Comparison of ENCODE assay signal across 30 cellular contexts in genomic region chr15:94777037-94777436, GRCh38.
"Had no signal": no experiment of that assay in that cellular context is flagged by ENCODE, and none has a peak within 500 bp of the region (broad histone marks: within the 10 kb centered on the region; RNA-seq: fewer than 3 reads in every experiment).

No MANE protein-coding gene starts in this region.

- DNase-seq: naive thymus-derived CD8-positive, alpha-beta T cell; nephron progenitor cell; occipital lobe; ovary; posterior cingulate gyrus; psoas muscle; right cardiac atrium; right lobe of liver; sigmoid colon; small intestine; stimulated activated CD4-positive, alpha-beta T cell treated with anti-CD3 and anti-CD28 coated beads, Interleukin-15, amount 100 ng/mL, for 24 hours; stimulated activated CD4-positive, alpha-beta T cell treated with anti-CD3 and anti-CD28 coated beads, Interleukin-2, amount 100 ng/mL, for 24 hours; stimulated activated CD4-positive, alpha-beta T cell treated with anti-CD3 and anti-CD28 coated beads, Interleukin-2, amount 100 ng/mL, for 48 hours; stimulated activated CD4-positive, alpha-beta T cell treated with anti-CD3 and anti-CD28 coated beads, Interleukin-4, amount 100 ng/mL, for 24 hours; stimulated activated naive B cell treated with anti-CD40 and anti-IgM and Interleukin-4, amounts not matched to agents 10 μg/mL and 1 μg/mL and 100 μg/mL, for 72 hours; stimulated activated naive CD8-positive, alpha-beta T cell treated with anti-CD3 and anti-CD28 coated beads, Interleukin-15, amount 100 ng/mL, for 72 hours; stimulated activated naive CD8-positive, alpha-beta T cell treated with anti-CD3 and anti-CD28 coated beads, Interleukin-15, Interleukin-2, amounts not matched to agents 100 U/mL and 50 U/mL, for 24 hours; substantia nigra; testis; tibial artery; transverse colon; upper lobe of right lung; uterus had no signal

- H2AFZ ChIP-seq: neural progenitor cell, parathyroid adenoma had no signal

- H3K9me3 ChIP-seq: ovary, psoas muscle, right lobe of liver, sigmoid colon, suprapubic skin, testis, transverse colon, upper lobe of right lung, uterus had no signal

- H3K9me3 Mint-ChIP-seq: neural progenitor cell; stimulated activated effector memory CD8-positive, alpha-beta T cell treated with anti-CD3 and anti-CD28 coated beads, Interleukin-12 subunit alpha, Interleukin-12 subunit beta, amount 100 ng/mL, for 72 hours; type B pancreatic cell had no signal

- ATAC-seq: naive thymus-derived CD8-positive, alpha-beta T cell; natural killer cell treated with Interleukin-12 subunit alpha and Interleukin-12 subunit beta and Interleukin-15 and Interleukin-18, amount 100 ng/mL, for 72 hours; psoas muscle; right cardiac atrium; right lobe of liver; stimulated activated effector memory CD8-positive, alpha-beta T cell treated with anti-CD3 and anti-CD28 coated beads, Interleukin-12 subunit alpha, Interleukin-12 subunit beta, amount 100 ng/mL, for 72 hours; stimulated activated naive B cell treated with anti-CD40 and anti-IgM and Interleukin-4, amounts not matched to agents 10 μg/mL and 1 μg/mL and 100 μg/mL, for 72 hours; stimulated activated naive CD8-positive, alpha-beta T cell treated with anti-CD3 and anti-CD28 coated beads, Interleukin-15, amount 100 ng/mL, for 72 hours; stimulated activated naive CD8-positive, alpha-beta T cell treated with anti-CD3 and anti-CD28 coated beads, Interleukin-15, Interleukin-2, amounts not matched to agents 100 U/mL and 50 U/mL, for 24 hours; upper lobe of right lung had no signal

- H3K27me3 Mint-ChIP-seq: stimulated activated naive B cell treated with anti-CD40 and anti-IgM and Interleukin-4, amounts not matched to agents 10 μg/mL and 1 μg/mL and 100 μg/mL, for 72 hours had no signal

- H3K4me3 ChIP-seq: neural progenitor cell, ovary, psoas muscle, right lobe of liver, sigmoid colon, suprapubic skin, testis, tibial artery, transverse colon, upper lobe of right lung, uterus had no signal

- H3K36me3 Mint-ChIP-seq: natural killer cell treated with Interleukin-12 subunit alpha and Interleukin-12 subunit beta and Interleukin-15 and Interleukin-18, amount 100 ng/mL, for 72 hours; neural progenitor cell; stimulated activated effector memory CD8-positive, alpha-beta T cell treated with anti-CD3 and anti-CD28 coated beads, Interleukin-12 subunit alpha, Interleukin-12 subunit beta, amount 100 ng/mL, for 72 hours; stimulated activated naive B cell treated with anti-CD40 and anti-IgM and Interleukin-4, amounts not matched to agents 10 μg/mL and 1 μg/mL and 100 μg/mL, for 72 hours; type B pancreatic cell had no signal

- H3K4me3 Mint-ChIP-seq: naive thymus-derived CD8-positive, alpha-beta T cell; natural killer cell treated with Interleukin-12 subunit alpha and Interleukin-12 subunit beta and Interleukin-15 and Interleukin-18, amount 100 ng/mL, for 72 hours; nephron progenitor cell; neural progenitor cell; stimulated activated effector memory CD8-positive, alpha-beta T cell treated with anti-CD3 and anti-CD28 coated beads, Interleukin-12 subunit alpha, Interleukin-12 subunit beta, amount 100 ng/mL, for 72 hours; stimulated activated naive B cell treated with anti-CD40 and anti-IgM and Interleukin-4, amounts not matched to agents 10 μg/mL and 1 μg/mL and 100 μg/mL, for 72 hours; stimulated activated naive CD8-positive, alpha-beta T cell treated with anti-CD3 and anti-CD28 coated beads, Interleukin-15, amount 100 ng/mL, for 72 hours; type B pancreatic cell had no signal

- H3K36me3 ChIP-seq: neural progenitor cell, ovary, right lobe of liver, sigmoid colon, suprapubic skin, tibial artery, transverse colon, upper lobe of right lung, uterus had no signal

- H3K4me1 Mint-ChIP-seq: naive thymus-derived CD8-positive, alpha-beta T cell; stimulated activated effector memory CD8-positive, alpha-beta T cell treated with anti-CD3 and anti-CD28 coated beads, Interleukin-12 subunit alpha, Interleukin-12 subunit beta, amount 100 ng/mL, for 72 hours; stimulated activated naive B cell treated with anti-CD40 and anti-IgM and Interleukin-4, amounts not matched to agents 10 μg/mL and 1 μg/mL and 100 μg/mL, for 72 hours; stimulated activated naive CD8-positive, alpha-beta T cell treated with anti-CD3 and anti-CD28 coated beads, Interleukin-15, amount 100 ng/mL, for 72 hours had no signal

- H3K4me1 ChIP-seq: parathyroid adenoma, psoas muscle, right lobe of liver, sigmoid colon, suprapubic skin, testis, tibial artery, transverse colon, upper lobe of right lung, uterus had no signal

- H3K4me2 ChIP-seq: neural progenitor cell had no signal

- H3K27me3 ChIP-seq: neural progenitor cell, ovary, right lobe of liver, sigmoid colon, testis, tibial artery, transverse colon, upper lobe of right lung, uterus had no signal

- H3K27ac Mint-ChIP-seq: naive thymus-derived CD8-positive, alpha-beta T cell; natural killer cell treated with Interleukin-12 subunit alpha and Interleukin-12 subunit beta and Interleukin-15 and Interleukin-18, amount 100 ng/mL, for 72 hours; nephron progenitor cell; neural progenitor cell; progenitor cell of endocrine pancreas; stimulated activated effector memory CD8-positive, alpha-beta T cell treated with anti-CD3 and anti-CD28 coated beads, Interleukin-12 subunit alpha, Interleukin-12 subunit beta, amount 100 ng/mL, for 72 hours; stimulated activated naive B cell treated with anti-CD40 and anti-IgM and Interleukin-4, amounts not matched to agents 10 μg/mL and 1 μg/mL and 100 μg/mL, for 72 hours; stimulated activated naive CD8-positive, alpha-beta T cell treated with anti-CD3 and anti-CD28 coated beads, Interleukin-15, amount 100 ng/mL, for 72 hours; type B pancreatic cell had no signal

- H3K27ac ChIP-seq: neural progenitor cell, ovary, parathyroid adenoma, psoas muscle, right lobe of liver, sigmoid colon, suprapubic skin, testis, tibial artery, transverse colon, upper lobe of right lung, uterus had no signal

- H3K79me2 ChIP-seq: parathyroid adenoma had no signal
